19 cellular contexts compared by ENCODE assay signal in the genomic region with DNA sequence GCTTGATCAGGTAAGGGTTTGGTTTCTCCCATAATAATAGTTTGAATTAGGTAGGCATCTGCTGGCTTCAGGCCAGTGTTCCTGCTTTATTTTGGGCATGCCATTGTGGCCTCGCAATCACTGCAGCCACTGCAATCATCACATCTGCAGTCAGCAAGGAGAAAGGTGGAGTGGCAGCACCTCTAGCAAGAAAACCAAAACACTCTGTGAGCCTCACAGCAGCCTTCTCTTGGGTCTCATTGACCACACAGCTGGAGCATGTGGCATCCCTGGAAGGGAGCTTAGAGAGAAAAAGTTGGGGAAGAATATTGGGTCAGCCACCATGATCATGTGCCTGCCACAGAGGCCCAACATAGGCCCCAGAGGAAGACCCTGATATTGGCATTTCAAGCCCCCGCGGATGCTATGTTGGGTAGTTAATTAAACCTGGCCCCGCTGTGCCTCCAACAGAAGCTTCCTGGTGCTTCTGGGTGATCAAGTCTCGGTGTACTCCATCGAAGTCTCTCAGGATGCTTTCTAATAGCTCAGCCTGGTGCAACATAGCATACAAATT.
DNase-seq lines count a peak whose midpoint lies in the region; ATAC-seq, FAIRE-seq and TF ChIP-seq lines count a peak whose summit lies in the region.
"Had no signal": no experiment of that assay in that cellular context is flagged by ENCODE, and none has a peak within 500 bp of the region (broad histone marks: within the 10 kb centered on the region; RNA-seq: fewer than 3 reads in every experiment).

No MANE protein-coding gene starts in this region.

- no peak overlapping the region for H2BK5ac ChIP-seq in IMR-90 (ENCODE audit: low read depth, low read length, poor library complexity, severe bottlenecking)
- H2BK5ac ChIP-seq in H1 (ENCODE audit: low read depth, low read length) = peak overlapping the region; percentile 56; the same call in 1 of the 2 replicates
- no peak overlapping the region for H2BK5ac ChIP-seq in neuronal stem cell (ENCODE audit: low read length)

- H3K9me1 ChIP-seq in IMR-90 (ENCODE audit: insufficient read depth, low read length) = peaks cover 3% of the 10 kb centered on the region

- H3K27ac ChIP-seq in IMR-90 (ENCODE audit: insufficient read depth, low read length) (no peak overlapping the region), H1 (ENCODE audit: low read depth, low read length) (no peak overlapping the region), neuronal stem cell (replicated peaks; ENCODE audit: low read length) (no peak overlapping the region)
- H3K27ac ChIP-seq: BLaER1, C4-2B, GM23248 had no signal

- H4K91ac ChIP-seq in IMR-90 (ENCODE audit: insufficient read depth, low read depth, low read length) (no peak overlapping the region), H1 (replicated peaks; ENCODE audit: insufficient read length, low read length) (no peak overlapping the region), neuronal stem cell (ENCODE audit: low read depth, low read length, poor library complexity) (peak overlapping the region; percentile 49)

- H2BK15ac ChIP-seq in IMR-90 (ENCODE audit: low read depth, low read length) (0 out of 3 replicates have a peak overlapping the region, but pooled peaks have one; percentile 55), H1 (ENCODE audit: low read length) (0 out of 2 replicates have a peak overlapping the region, but pooled peaks have one; percentile 23), neuronal stem cell (ENCODE audit: low read length) (no peak overlapping the region)

- H3K14ac ChIP-seq in IMR-90 (replicated peaks; ENCODE audit: low read depth, low read length) (no peak overlapping the region), H1 (ENCODE audit: insufficient read length) (no peak overlapping the region), neuronal stem cell (ENCODE audit: low read length) (no peak overlapping the region)

- TF ChIP-seq RAD21 in IMR-90 (IDR thresholded peaks at IDR 0.05; ENCODE audit: low read length) = no peak
- no peak for TF ChIP-seq RAD21 in H1 (IDR thresholded peaks at IDR 0.05 in 1 of 2, conservative IDR thresholded peaks at IDR 0.05 in 1 of 2; ENCODE audit: low read depth in 2 of 2, low read length in 2 of 2)

- H3K56ac ChIP-seq in IMR-90 (ENCODE audit: extremely low read depth, insufficient read depth, low read length) (no peak overlapping the region), H1 (replicated peaks; ENCODE audit: insufficient read length, low read depth, low read length) (no peak overlapping the region)

- in situ Hi-C loops in IMR-90 (cut with MboI; ENCODE audit: low sequenced_read_pairs) = no loop called here

- H3K27me3 ChIP-seq in IMR-90 (ENCODE audit: control insufficient read depth, insufficient read depth, low read length) (no peaks in the 10 kb centered on the region), H1 (replicated peaks in 1 of 4; ENCODE audit: control insufficient read depth in 3 of 4, extremely low read depth in 1 of 4, insufficient read depth in 3 of 4, low read length in 3 of 4) (no peaks in the 10 kb centered on the region), neuronal stem cell (ENCODE audit: control insufficient read depth in 3 of 3, insufficient read depth in 3 of 3, low read depth in 1 of 3, low read length in 3 of 3) (no peaks in the 10 kb centered on the region)

- no peak for FAIRE-seq in H1 (lab: Jason Lieb, UNC)
- FAIRE-seq: A204.1, D721Med, GM12892, GM19239, H54 had no signal

- CTCF ChIA-PET in IMR-90 (lab: Yijun Ruan, JAX) (interaction anchor here (1.2 kb wide), 1 partner anchor 8 kb away, joined by 3 read pairs; no protein-coding TSS in a partner anchor), H1 (lab: Charles Lee; ENCODE audit: partially characterized antibody) (interaction anchor here (0.7 to 2.8 kb wide), 5 partner anchors 23 to 324 kb away, joined by 3 to 16 read pairs (median 4); no protein-coding TSS in a partner anchor)

- H3K79me2 ChIP-seq in H1 (ENCODE audit: control insufficient read depth in 1 of 2, insufficient read depth in 2 of 2, low read length in 2 of 2) = no peaks in the 10 kb centered on the region

- intact Hi-C loops in IMR-90 (cut with micrococcal nuclease) = no loop called here

- no peak overlapping the region for H3K23ac ChIP-seq in IMR-90 (ENCODE audit: low read depth, low read length)
- no peak overlapping the region for H3K23ac ChIP-seq in H1 (ENCODE audit: insufficient read length)
- H3K23ac ChIP-seq in neuronal stem cell (ENCODE audit: low read depth, low read length, poor library complexity) = no peak overlapping the region

- dilution Hi-C loops in IMR-90 (cut with HindIII; ENCODE audit: low sequenced_read_pairs, unreplicated experiment) = no loop called here

- H3K9me3 ChIP-seq in IMR-90 (ENCODE audit: control insufficient read depth, insufficient read depth, low read length) (no peaks in the 10 kb centered on the region), H1 (ENCODE audit: insufficient read depth in 2 of 2, low read depth in 1 of 2, low read length in 1 of 2) (peaks cover 0 to 4% of the 10 kb centered on the region in 2 experiments; a peak in 1 of 4 replicates), neuronal stem cell (replicated peaks in 1 of 2; ENCODE audit: control insufficient read depth in 2 of 2, insufficient read depth in 1 of 2, low read depth in 1 of 2, low read length in 2 of 2) (no peaks in the 10 kb centered on the region)
- H3K9me3 ChIP-seq: BLaER1 had no signal

- no peak for TF ChIP-seq EP300 in H1 (IDR thresholded peaks at IDR 0.05; ENCODE audit: borderline replicate concordance in 1 of 2, low read depth in 2 of 2, low read length in 2 of 2)

- TF ChIP-seq CTCF in IMR-90 (conservative IDR thresholded peaks at IDR 0.05; ENCODE audit: low read depth, low read length) = no peak
- TF ChIP-seq CTCF in H1 (IDR thresholded peaks at IDR 0.05; ENCODE audit: control extremely low read depth in 1 of 3, insufficient read depth in 1 of 3, low read depth in 1 of 3, low read length in 3 of 3) = no peak

- H4K8ac ChIP-seq in IMR-90 (ENCODE audit: low read depth in 2 of 2, low read length in 2 of 2) = no peak overlapping the region
- H4K8ac ChIP-seq in H1 (ENCODE audit: extremely low read depth, insufficient read depth, low read length) = no peak overlapping the region
- no peak overlapping the region for H4K8ac ChIP-seq in neuronal stem cell (ENCODE audit: low read depth, low read length)

- no peak overlapping the region for H3K18ac ChIP-seq in IMR-90 (ENCODE audit: low read depth, low read length)
- H3K18ac ChIP-seq in H1 (ENCODE audit: extremely low read depth, low read length) = no peak overlapping the region
- H3K18ac ChIP-seq in neuronal stem cell (ENCODE audit: low read length) = no peak overlapping the region

- TF ChIP-seq POLR2A in IMR-90 (IDR thresholded peaks at IDR 0.05; ENCODE audit: low read depth, low read length) (no peak), H1 (IDR thresholded peaks at IDR 0.05; ENCODE audit: control extremely low read depth in 1 of 2, low read depth in 2 of 2, low read length in 2 of 2) (no peak)

- H2BK120ac ChIP-seq in IMR-90 (ENCODE audit: low read depth, low read length) = peak overlapping the region; percentile 13; the same call in 1 of the 2 replicates
- no peak overlapping the region for H2BK120ac ChIP-seq in H1 (replicated peaks; ENCODE audit: low read depth, low read length)
- H2BK120ac ChIP-seq in neuronal stem cell (ENCODE audit: low read depth, low read length) = no peak overlapping the region

- H2BK20ac ChIP-seq in IMR-90 (ENCODE audit: low read depth, low read length) (no peak overlapping the region), H1 (ENCODE audit: low read length) (peak overlapping the region; percentile 62; the same call in 1 of the 2 replicates)

- H2BK12ac ChIP-seq in H1 (ENCODE audit: low read depth, low read length) = peak overlapping the region; percentile 94
- no peak overlapping the region for H2BK12ac ChIP-seq in neuronal stem cell (ENCODE audit: low read length)

- no peak overlapping the region for H2AK9ac ChIP-seq in IMR-90 (replicated peaks; ENCODE audit: low read depth, low read length, poor library complexity)

- H4K5ac ChIP-seq in IMR-90 (ENCODE audit: low read depth, low read length) (no peak overlapping the region), H1 (ENCODE audit: insufficient read length, low read depth, low read length) (no peak overlapping the region)

- H3K9ac ChIP-seq in IMR-90 (ENCODE audit: low read depth, low read length) (no peak overlapping the region), H1 (replicated peaks in 1 of 4; ENCODE audit: extremely low read depth in 1 of 4, low read depth in 3 of 4, low read length in 3 of 4) (no peak overlapping the region), neuronal stem cell (ENCODE audit: low read depth, low read length, poor library complexity) (no peak overlapping the region)
- H3K9ac ChIP-seq: BLaER1, GM23248 had no signal

- ATAC-seq in IMR-90 (ENCODE audit: low read depth) (no peak), HG03025 (IDR thresholded peaks at IDR 0.05; ENCODE audit: low FRiP score, unreplicated experiment) (no peak)
- ATAC-seq: CD8-positive, alpha-beta T cell had no signal

- H2AK5ac ChIP-seq in IMR-90 (ENCODE audit: low read depth, low read length) (peak overlapping the region; percentile 75; the same call in 1 of the 2 replicates), H1 (ENCODE audit: low read depth, low read length) (no peak overlapping the region), neuronal stem cell (ENCODE audit: low read depth, low read length) (no peak overlapping the region)

- H3K4me3 ChIP-seq in IMR-90 (ENCODE audit: insufficient read depth, low read depth, low read length) (no peak overlapping the region), H1 (ENCODE audit: extremely low read depth in 1 of 4, insufficient read depth in 2 of 4, low read depth in 3 of 4, low read length in 4 of 4) (no peak overlapping the region), neuronal stem cell (ENCODE audit: low read length in 2 of 2) (no peak overlapping the region)
- H3K4me3 ChIP-seq: BLaER1, GM23248, HAP-1 had no signal

- no peaks in the 10 kb centered on the region; the same call in 1 of the 2 replicates for H3K23me2 ChIP-seq in H1 (ENCODE audit: low read depth, low read length)

- H3K4me2 ChIP-seq in IMR-90 (ENCODE audit: low read depth, low read length) = no peak overlapping the region
- no peak overlapping the region for H3K4me2 ChIP-seq in H1 (ENCODE audit: insufficient read depth in 1 of 2, low read depth in 2 of 2, low read length in 2 of 2)
- H3K4me2 ChIP-seq in neuronal stem cell (ENCODE audit: insufficient read depth, low read length, poor library complexity, severe bottlenecking) = no peak overlapping the region
- H3K4me2 ChIP-seq: BLaER1 had no signal

- no TSS peak for BruUV-seq in IMR-90 (replicated peaks; lab: Mats Ljungman, UMichigan)

- no peak for DNase-seq in IMR-90
- no peak for DNase-seq in H1 (ENCODE audit: low read depth in 1 of 2, low spot score in 2 of 2)
- DNase-seq in neuronal stem cell (ENCODE audit: low spot score) = no peak
- no peak for DNase-seq in 8988T
- DNase-seq in putamen (ENCODE audit: low spot score) = no peak
- DNase-seq: CD4-positive, CD25-positive, alpha-beta regulatory T cell; CD8-positive, alpha-beta T cell; DMS 273 treated with DMSO at 0.1 percent for 48 hours; DMS79 had no signal

- no peaks in the 10 kb centered on the region for H3K79me1 ChIP-seq in IMR-90 (ENCODE audit: low read depth in 1 of 2, low read length in 2 of 2)
- H3K79me1 ChIP-seq in H1 (ENCODE audit: low read depth, low read length) = no peaks in the 10 kb centered on the region
- H3K79me1 ChIP-seq in neuronal stem cell (ENCODE audit: low read depth, low read length) = no peaks in the 10 kb centered on the region

- WGBS in IMR-90 (ENCODE audit: extremely low coverage in 2 of 2, insufficient read length in 1 of 2), 2 experiments = 86% methylated on average over 1 of the region's 6 CpGs; no CpG with 5 or more reads in 1 of the 2 experiments
- WGBS in H1 (ENCODE audit: extremely low coverage in 1 of 2, insufficient coverage in 1 of 2, insufficient read length in 1 of 2, insufficient replicate concordance in 2 of 2, low coverage in 1 of 2, low lambda C conversion rate in 2 of 2, missing lambda C conversion rate in 1 of 2), 2 experiments = 95% methylated on average over 6 of the region's 6 CpGs; no CpG with 5 or more reads in 1 of the 2 experiments
- no CpG with 5 or more reads among the region's 6 CpGs for WGBS in neuronal stem cell (ENCODE audit: extremely low coverage in 2 of 2, insufficient read length in 2 of 2, insufficient replicate concordance in 1 of 2), 2 donors

- no peak overlapping the region for H2AFZ ChIP-seq in IMR-90 (replicated peaks; ENCODE audit: low read length, poor library complexity)
- no peak overlapping the region; the same call in 1 of the 2 replicates for H2AFZ ChIP-seq in H1 (ENCODE audit: low read length)
- no peak overlapping the region for H2AFZ ChIP-seq in neuronal stem cell (ENCODE audit: low read length)
- H2AFZ ChIP-seq: GM23248 had no signal

- POLR2A ChIA-PET in IMR-90 (lab: Charles Lee; ENCODE audit: unreplicated experiment) (no interaction called here), H1 (lab: Charles Lee; ENCODE audit: partially characterized antibody) (interaction anchor here (0.6 kb wide), 1 partner anchor 203 kb away, joined by 3 read pairs; no protein-coding TSS in a partner anchor)

- H3K36me3 ChIP-seq in IMR-90 (ENCODE audit: control insufficient read depth, insufficient read depth, low read length) = no peaks in the 10 kb centered on the region
- no peaks in the 10 kb centered on the region for H3K36me3 ChIP-seq in H1 (ENCODE audit: control insufficient read depth in 2 of 4, insufficient read depth in 4 of 4, low read length in 3 of 4)
- H3K36me3 ChIP-seq in neuronal stem cell (replicated peaks in 1 of 2; ENCODE audit: control insufficient read depth in 2 of 2, insufficient read depth in 2 of 2, low read length in 2 of 2) = no peaks in the 10 kb centered on the region
- H3K36me3 ChIP-seq: BLaER1, HAP-1 had no signal

- H3K4ac ChIP-seq in IMR-90 (ENCODE audit: low read depth, low read length) = no peak overlapping the region; the same call in 1 of the 2 replicates
- H3K4ac ChIP-seq in H1 (replicated peaks; ENCODE audit: insufficient read length, low read depth, low read length) = no peak overlapping the region
- no peak overlapping the region for H3K4ac ChIP-seq in neuronal stem cell (ENCODE audit: low read length)

- H3K4me1 ChIP-seq in IMR-90 (ENCODE audit: control insufficient read depth, insufficient read depth, low read length) (peaks cover 12% of the 10 kb centered on the region), H1 (replicated peaks in 1 of 4; ENCODE audit: control insufficient read depth in 3 of 4, insufficient read depth in 4 of 4, low read length in 3 of 4) (peaks cover 6 to 17% (median 12%) of the 10 kb centered on the region in 4 experiments; a peak in 5 of 7 replicates), neuronal stem cell (ENCODE audit: control insufficient read depth in 2 of 2, insufficient read depth in 1 of 2, low read depth in 1 of 2, low read length in 2 of 2) (peaks cover 0 to 15% of the 10 kb centered on the region in 2 donors)

- H4K20me1 ChIP-seq in IMR-90 (ENCODE audit: insufficient read depth, low read length) (no peaks in the 10 kb centered on the region), H1 (replicated peaks in 1 of 2; ENCODE audit: control insufficient read depth in 1 of 2, insufficient read depth in 2 of 2, low read length in 2 of 2) (no peaks in the 10 kb centered on the region)
- H4K20me1 ChIP-seq: BLaER1 had no signal
